Comparison of ENCODE assay signal across 9 cellular contexts in the genomic region with DNA sequence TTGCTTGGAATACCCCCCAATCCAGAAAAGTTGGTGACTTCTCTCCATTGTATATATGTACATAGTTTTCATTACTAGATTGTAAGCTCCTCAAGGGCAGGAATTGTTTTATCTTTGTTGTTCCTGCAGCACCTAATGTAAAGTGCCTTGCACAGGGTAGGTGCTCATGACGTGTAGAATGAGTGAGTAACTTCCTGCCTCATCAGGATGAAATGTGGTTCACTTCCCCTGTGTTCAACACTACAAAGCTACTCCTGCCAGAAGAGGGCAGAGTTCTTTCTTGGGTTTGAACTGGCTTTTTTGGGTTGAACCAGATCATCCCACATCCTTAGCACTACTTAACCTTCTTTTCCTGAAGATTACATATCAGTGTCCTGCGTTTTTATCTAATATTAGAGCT. TPM values are rescaled to one million over a fixed set of nuclear protein-coding genes. Genes with fewer than 3 reads are reported as not detected.
A peak's percentile ranks its signal among the peaks of the same experiment; 100 is the strongest.
DNase-seq lines count a peak whose midpoint lies in the region; ATAC-seq, FAIRE-seq and TF ChIP-seq lines count a peak whose summit lies in the region.
"Had no signal": no experiment of that assay in that cellular context is flagged by ENCODE, and none has a peak within 500 bp of the region (broad histone marks: within the 10 kb centered on the region; RNA-seq: fewer than 3 reads in every experiment).

No MANE protein-coding gene starts in this region.

- no peak overlapping the region for H2BK5ac ChIP-seq in mesenchymal stem cell (ENCODE audit: low read depth, low read length, poor library complexity, severe bottlenecking)

- no peak overlapping the region for H2BK15ac ChIP-seq in mesenchymal stem cell (ENCODE audit: low read depth, poor library complexity, severe bottlenecking)

- H3K4me3 Mint-ChIP-seq in activated CD4-positive, alpha-beta T cell treated with anti-CD3 and anti-CD28 coated beads for 36 hours = no peak overlapping the region
- no peak overlapping the region for H3K4me3 Mint-ChIP-seq in naive thymus-derived CD4-positive, alpha-beta T cell
- H3K4me3 Mint-ChIP-seq: B cell had no signal

- no peak overlapping the region for H3K18ac ChIP-seq in mesenchymal stem cell (ENCODE audit: low read depth in 1 of 2, low read length in 2 of 2)

- no TSS peak for BruUV-seq in GM12878 (replicated peaks; lab: Mats Ljungman, UMichigan)

- no peak overlapping the region for H2BK12ac ChIP-seq in mesenchymal stem cell (ENCODE audit: low read length in 2 of 2)

- H3K4me3 ChIP-seq in GM12878 (no peak overlapping the region), mesenchymal stem cell (ENCODE audit: insufficient read depth in 1 of 2, low read depth in 1 of 2, low read length in 2 of 2) (no peak overlapping the region)
- H3K4me3 ChIP-seq in naive thymus-derived CD4-positive, alpha-beta T cell (ENCODE audit: low read length) = no peak overlapping the region

- H3K36me3 ChIP-seq in GM12878 (ENCODE audit: control insufficient read depth in 2 of 2, insufficient read depth in 2 of 2, low read length in 1 of 2) (peaks cover 0 to 1% of the 10 kb centered on the region in 2 experiments; a peak in 1 of 4 replicates), mesenchymal stem cell (ENCODE audit: control insufficient read depth in 1 of 2, insufficient read depth in 2 of 2, low read depth in 1 of 2, low read length in 2 of 2) (peaks cover 11 to 44% of the 10 kb centered on the region in 2 experiments)
- peaks cover 0 to 18% (median 8%) of the 10 kb centered on the region in 3 experiments for H3K36me3 ChIP-seq in naive thymus-derived CD4-positive, alpha-beta T cell (ENCODE audit: control insufficient read depth in 2 of 3, insufficient read depth in 3 of 3, low read length in 3 of 3)

- H2AFZ ChIP-seq in GM12878 (ENCODE audit: control insufficient read depth, low read depth, low read length) (no peak overlapping the region), mesenchymal stem cell (ENCODE audit: low read depth, low read length) (no peak overlapping the region)

- H3K14ac ChIP-seq in mesenchymal stem cell (ENCODE audit: low read length in 2 of 2) = no peak overlapping the region

- DNase-seq in activated CD4-positive, alpha-beta T cell treated with anti-CD3 and anti-CD28 coated beads for 36 hours = peak; percentile 18
- DNase-seq in activated CD4-positive, alpha-beta T cell treated with anti-CD3 and anti-CD28 coated beads, Interleukin-2, amount 50 U/mL, for 4 hours = no peak
- DNase-seq in HT-29 (ENCODE audit: low spot score) (peak; percentile 10), GM12878 (ENCODE audit: low read depth, low spot score) (no peak), mesenchymal stem cell (no peak), NCI-H2107 (lab: John Stamatoyannopoulos, UW) (no peak), NCI-H1436 treated with DMSO at 0.1 percent for 48 hours (lab: John Stamatoyannopoulos, UW) (no peak)
- DNase-seq in naive thymus-derived CD4-positive, alpha-beta T cell = peak in 5 of 9 donors; percentile 5 to 27 (median 15)

- H3K4me1 Mint-ChIP-seq in activated CD4-positive, alpha-beta T cell treated with anti-CD3 and anti-CD28 coated beads for 36 hours = no peaks in the 10 kb centered on the region
- H3K4me1 Mint-ChIP-seq in naive thymus-derived CD4-positive, alpha-beta T cell = peaks cover 0 to 4% (median 2%) of the 10 kb centered on the region in 7 donors
- H3K4me1 Mint-ChIP-seq: B cell had no signal

- in situ Hi-C loops in GM12878 (cut with MboI) = no loop called here

- no peak overlapping the region for H3K27ac ChIP-seq in GM12878 (ENCODE audit: control insufficient read depth, insufficient read depth)
- no peak overlapping the region for H3K27ac ChIP-seq in naive thymus-derived CD4-positive, alpha-beta T cell (ENCODE audit: low read depth, low read length)
- no peak overlapping the region for H3K27ac ChIP-seq in mesenchymal stem cell (ENCODE audit: low read length, poor library complexity, severe bottlenecking)

- SMC1A ChIA-PET in GM12878 (lab: Charles Lee; ENCODE audit: uncharacterized antibody, unreplicated experiment) = interaction anchor here (0.6 to 1.0 kb wide), 2 partner anchors 9 to 68 kb away, joined by 3 to 4 read pairs; no protein-coding TSS in a partner anchor

- H3K27ac Mint-ChIP-seq in activated CD4-positive, alpha-beta T cell treated with anti-CD3 and anti-CD28 coated beads for 36 hours = no peak overlapping the region
- H3K27ac Mint-ChIP-seq in naive thymus-derived CD4-positive, alpha-beta T cell = peak overlapping the region in 1 of 9 donors; percentile 4
- H3K27ac Mint-ChIP-seq: B cell had no signal

- no peak overlapping the region for H3K4me2 ChIP-seq in GM12878 (ENCODE audit: control insufficient read depth, insufficient read depth)
- no peak overlapping the region for H3K4me2 ChIP-seq in mesenchymal stem cell (ENCODE audit: low read length, poor library complexity, severe bottlenecking)

- H3K23ac ChIP-seq in mesenchymal stem cell (ENCODE audit: low read length in 2 of 2) = no peak overlapping the region

- CTCF ChIA-PET in activated CD4-positive, alpha-beta T cell treated with anti-CD3 and anti-CD28 coated beads for 36 hours (lab: Charles Lee) = no interaction called here
- CTCF ChIA-PET in GM12878 (lab: Yijun Ruan, JAX) = interaction anchor here (2.1 kb wide), 1 partner anchor 12 kb away, joined by 5 read pairs; no protein-coding TSS in a partner anchor
- CTCF ChIA-PET in naive thymus-derived CD4-positive, alpha-beta T cell (lab: Charles Lee) = interaction anchor here (1.1 kb wide), 1 partner anchor 24 kb away, joined by 3 read pairs; a partner anchor contains a TSS

- no peak overlapping the region for H4K8ac ChIP-seq in mesenchymal stem cell (ENCODE audit: low read length)

- H3K9me3 Mint-ChIP-seq in activated CD4-positive, alpha-beta T cell treated with anti-CD3 and anti-CD28 coated beads for 36 hours (ENCODE audit: low read depth) = peaks cover 38% of the 10 kb centered on the region
- peaks cover 3 to 45% (median 29%) of the 10 kb centered on the region in 11 donors for H3K9me3 Mint-ChIP-seq in naive thymus-derived CD4-positive, alpha-beta T cell

- TF ChIP-seq CTCF in GM12878 (IDR thresholded peaks at IDR 0.05 in 2 of 3, conservative IDR thresholded peaks at IDR 0.05 in 1 of 3; ENCODE audit: control insufficient read depth in 2 of 3, extremely low read depth in 1 of 3, insufficient read depth in 1 of 3, low read depth in 3 of 3, low read length in 3 of 3) = 0 out of 6 replicates have a peak, but pooled peaks of 1 of the 3 experiments have one; percentile 9

- no peak overlapping the region for H2AK5ac ChIP-seq in mesenchymal stem cell (ENCODE audit: low read length, severe bottlenecking)

- H3K9me3 ChIP-seq in GM12878 (replicated peaks; ENCODE audit: control insufficient read depth, insufficient read depth, low read length) (no peaks in the 10 kb centered on the region; the same call in none of the 3 replicates), mesenchymal stem cell (ENCODE audit: control insufficient read depth, low read length) (peaks cover 30% of the 10 kb centered on the region)
- peaks cover 0 to 22% (median 7%) of the 10 kb centered on the region in 3 experiments for H3K9me3 ChIP-seq in naive thymus-derived CD4-positive, alpha-beta T cell (ENCODE audit: control insufficient read depth in 2 of 3, low read length in 3 of 3)

- intact Hi-C loops in activated CD4-positive, alpha-beta T cell treated with anti-CD3 and anti-CD28 coated beads for 36 hours (cut with DNase I, micrococcal nuclease) = loop anchor here in 1 of 2 experiments (1.0 kb wide), 1 partner anchor 106 kb away; no protein-coding TSS in a partner anchor
- intact Hi-C loops in GM12878 (cut with micrococcal nuclease; ENCODE audit: unreplicated experiment) = no loop called here
- intact Hi-C loops in naive thymus-derived CD4-positive, alpha-beta T cell (cut with micrococcal nuclease) = loop anchor here (1.0 kb wide), 1 partner anchor 106 kb away; no protein-coding TSS in a partner anchor

- no peak overlapping the region for H4K91ac ChIP-seq in mesenchymal stem cell (ENCODE audit: low read length)

- POLR2A ChIA-PET in activated CD4-positive, alpha-beta T cell treated with anti-CD3 and anti-CD28 coated beads for 36 hours (lab: Charles Lee) = interaction anchor here (0.5 kb wide), 1 partner anchor 45 kb away, joined by 4 read pairs; no protein-coding TSS in a partner anchor
- POLR2A ChIA-PET in GM12878 (lab: Charles Lee) = interaction anchor here (0.6 kb wide), 1 partner anchor 25 kb away, joined by 3 read pairs; a partner anchor contains a TSS
- POLR2A ChIA-PET in naive thymus-derived CD4-positive, alpha-beta T cell (lab: Charles Lee) = interaction anchor here (0.6 kb wide), 1 partner anchor 22 kb away, joined by 3 read pairs; no protein-coding TSS in a partner anchor

- peak; percentile 87 for ATAC-seq in activated CD4-positive, alpha-beta T cell treated with anti-CD3 and anti-CD28 coated beads for 36 hours
- no peak for ATAC-seq in GM12878
- peak; percentile 77 for ATAC-seq in naive thymus-derived CD4-positive, alpha-beta T cell

- peaks cover 34% of the 10 kb centered on the region for H3K36me3 Mint-ChIP-seq in activated CD4-positive, alpha-beta T cell treated with anti-CD3 and anti-CD28 coated beads for 36 hours (ENCODE audit: low read depth)
- H3K36me3 Mint-ChIP-seq in naive thymus-derived CD4-positive, alpha-beta T cell = peaks cover 15 to 52% (median 38%) of the 10 kb centered on the region in 5 donors

- RAD21 ChIA-PET in GM12878 (lab: Charles Lee; ENCODE audit: unreplicated experiment) = no interaction called here

- TF ChIP-seq EP300 in GM12878 (IDR thresholded peaks at IDR 0.05; ENCODE audit: borderline replicate concordance in 1 of 2, control insufficient read depth in 1 of 2, low read depth in 2 of 2, low read length in 2 of 2) = no peak

- H3K9ac ChIP-seq in GM12878 (ENCODE audit: control insufficient read depth, insufficient read depth, low read length) (no peak overlapping the region), mesenchymal stem cell (ENCODE audit: low read length) (no peak overlapping the region)

- FAIRE-seq in GM12878 (lab: Jason Lieb, UNC) = no peak

- H3K4ac ChIP-seq in mesenchymal stem cell (ENCODE audit: low read depth in 1 of 2, low read length in 2 of 2) = no peak overlapping the region

- no peaks in the 10 kb centered on the region for H3K4me1 ChIP-seq in GM12878 (ENCODE audit: control insufficient read depth, insufficient read depth, low read length)
- H3K4me1 ChIP-seq in naive thymus-derived CD4-positive, alpha-beta T cell (ENCODE audit: control insufficient read depth in 2 of 2, insufficient read depth in 2 of 2, low read length in 2 of 2) = no peaks in the 10 kb centered on the region
- no peaks in the 10 kb centered on the region for H3K4me1 ChIP-seq in mesenchymal stem cell (ENCODE audit: control insufficient read depth, insufficient read depth, low read depth, low read length)

- no peak overlapping the region for H2BK120ac ChIP-seq in mesenchymal stem cell (ENCODE audit: low read depth, low read length)

- no peaks in the 10 kb centered on the region for H4K20me1 ChIP-seq in GM12878 (ENCODE audit: control insufficient read depth, insufficient read depth)

- H3K79me2 ChIP-seq in GM12878 (ENCODE audit: control insufficient read depth, insufficient read depth, low read length) = no peaks in the 10 kb centered on the region

- H3K79me1 ChIP-seq in mesenchymal stem cell (replicated peaks; ENCODE audit: low read length, poor library complexity, severe bottlenecking) = peaks cover 15% of the 10 kb centered on the region

- H3K27me3 ChIP-seq in GM12878 (replicated peaks in 1 of 2; ENCODE audit: control insufficient read depth in 2 of 2, insufficient read depth in 2 of 2, low read length in 1 of 2) (no peaks in the 10 kb centered on the region), mesenchymal stem cell (ENCODE audit: control insufficient read depth in 1 of 2, insufficient read depth in 1 of 2, low read length in 2 of 2) (no peaks in the 10 kb centered on the region)
- no peaks in the 10 kb centered on the region for H3K27me3 ChIP-seq in naive thymus-derived CD4-positive, alpha-beta T cell (ENCODE audit: control insufficient read depth in 2 of 2, insufficient read depth in 2 of 2, low read length in 2 of 2)

- TF ChIP-seq RAD21 in GM12878 (IDR thresholded peaks at IDR 0.05; ENCODE audit: insufficient read depth, low read depth, low read length) = no peak

- H3K27me3 Mint-ChIP-seq in activated CD4-positive, alpha-beta T cell treated with anti-CD3 and anti-CD28 coated beads for 36 hours = peaks cover 3% of the 10 kb centered on the region
- H3K27me3 Mint-ChIP-seq in naive thymus-derived CD4-positive, alpha-beta T cell = peaks cover 0 to 9% (median 5%) of the 10 kb centered on the region in 5 donors

- no peak for TF ChIP-seq POLR2A in GM12878 (IDR thresholded peaks at IDR 0.05; ENCODE audit: low read depth, low read length)

- WGBS in GM12878 (ENCODE audit: insufficient coverage, insufficient replicate concordance, low lambda C conversion rate, missing lambda C conversion rate) = 32% methylated on average over 2 of the region's 2 CpGs
- WGBS in mesenchymal stem cell = 27% methylated on average over 2 of the region's 2 CpGs

RNA-seq across cellular contexts. Expression of a gene that starts 23.9 kb away (rescaled TPM):
- 10 to 100 TPM; 14.3 to 15.0 TPM for total RNA-seq in activated CD4-positive, alpha-beta T cell treated with anti-CD3 and anti-CD28 coated beads for 36 hours
- 24.5 and 26.3 TPM in 2 replicates for total RNA-seq in HT-29 (2014; rRNA removed; shearing (Covaris generic))
- total RNA-seq in GM12878 (2013; cell fraction: nucleolus; rRNA removed) = 14.9 and 16.1 TPM in 2 replicates
- 15.2 and 16.6 TPM in 2 replicates for total RNA-seq in GM12878 (2014; rRNA removed)
- total RNA-seq in GM12878 (2014; rRNA removed; fragmentation: Illumina TruSeq; extraction: Trizol) = 10.7 and 11.0 TPM in 2 replicates
- 15.9 and 18.9 TPM in 2 replicates for total RNA-seq in GM12878 (2021)
- polyA plus RNA-seq in GM12878 (2011; ENCODE audit: low read depth) = 5.4 TPM
- polyA plus RNA-seq in GM12878 (2011; rRNA removed) = 7.1 and 7.3 TPM in 2 replicates
- 4.8 and 5.8 TPM in 2 replicates for polyA plus RNA-seq in GM12878 (2011; cell fraction: cytosol; rRNA removed)
- 2.4 and 3.3 TPM in 2 replicates for polyA plus RNA-seq in GM12878 (2011; cell fraction: nucleus; rRNA removed)
- polyA plus RNA-seq in GM12878 (2012) = 7.6 and 8.0 TPM in 2 replicates
- polyA plus RNA-seq in GM12878 (2014; fragmentation: Illumina TruSeq; extraction: Trizol) = 14.3 and 15.7 TPM in 2 replicates
- polyA plus RNA-seq in GM12878 (2014; fragmentation: Nextera tagmentation; extraction: Ambion mirVana) = 1 to 10 TPM; 3.2 to 5.1 TPM
- 8.1 and 8.9 TPM in 2 replicates for polyA plus RNA-seq in GM12878 (2014; rRNA removed)
- 1 to 10 TPM; 7.3 to 7.5 TPM for polyA plus RNA-seq in GM12878 (2016; fragmentation: Nextera tagmentation; extraction: Ambion mirVana)
- polyA minus RNA-seq in GM12878 (2011; rRNA and poly(A)+ RNA removed) = 8.1 and 10.5 TPM in 2 replicates
- polyA minus RNA-seq in GM12878 (2011; cell fraction: cytosol; rRNA and poly(A)+ RNA removed) = 6.9 and 7.1 TPM in 2 replicates
- 6.0 and 12.9 TPM in 2 replicates for polyA minus RNA-seq in GM12878 (2011; cell fraction: nucleus; rRNA and poly(A)+ RNA removed)
- 10 to 100 TPM in 4 of 5 experiments, 1 to 10 TPM in 1; 9.9 to 16.7 (median 13.4) TPM for total RNA-seq in naive thymus-derived CD4-positive, alpha-beta T cell
- 1 to 10 TPM; 3.6 to 5.0 TPM for polyA plus RNA-seq in naive thymus-derived CD4-positive, alpha-beta T cell
- polyA plus RNA-seq in mesenchymal stem cell (2013, experiment 1 of 2) = 8.9 TPM
- polyA plus RNA-seq in mesenchymal stem cell (2013, experiment 2 of 2) = 8.5 TPM

RNA-seq across cellular contexts. Expression of a gene that starts 24.4 kb away (rescaled TPM):
- total RNA-seq in activated CD4-positive, alpha-beta T cell treated with anti-CD3 and anti-CD28 coated beads for 36 hours = 10 to 100 TPM; 20.9 to 21.0 TPM
- 15.1 and 19.2 TPM in 2 replicates for total RNA-seq in HT-29 (2014; rRNA removed; shearing (Covaris generic))
- 104 and 112 TPM in 2 replicates for total RNA-seq in GM12878 (2013; cell fraction: nucleolus; rRNA removed)
- total RNA-seq in GM12878 (2014; rRNA removed) (19.9 and 20.2 TPM in 2 replicates), GM12878 (2014; rRNA removed; fragmentation: Illumina TruSeq; extraction: Trizol) (20.9 and 21.2 TPM in 2 replicates), GM12878 (2021) (21.7 and 25.6 TPM in 2 replicates)
- polyA plus RNA-seq in GM12878 (2011; ENCODE audit: low read depth) = 7.5 TPM
- polyA plus RNA-seq in GM12878 (2011; rRNA removed) (30.3 and 30.8 TPM in 2 replicates), GM12878 (2014; fragmentation: Illumina TruSeq; extraction: Trizol) (22.8 and 23.2 TPM in 2 replicates), GM12878 (2014; fragmentation: Nextera tagmentation; extraction: Ambion mirVana) (10 to 100 TPM; 12.1 to 14.6 TPM), GM12878 (2014; rRNA removed) (21.1 and 23.7 TPM in 2 replicates), GM12878 (2016; fragmentation: Nextera tagmentation; extraction: Ambion mirVana) (10 to 100 TPM; 20.0 to 20.5 TPM)
- 22.1 and 23.4 TPM in 2 replicates for polyA plus RNA-seq in GM12878 (2011; cell fraction: cytosol; rRNA removed)
- 77.0 and 93.3 TPM in 2 replicates for polyA plus RNA-seq in GM12878 (2011; cell fraction: nucleus; rRNA removed)
- polyA plus RNA-seq in GM12878 (2012) = 10.6 and 14.9 TPM in 2 replicates
- 28.7 and 29.8 TPM in 2 replicates for polyA minus RNA-seq in GM12878 (2011; rRNA and poly(A)+ RNA removed)
- 8.6 and 10.5 TPM in 2 replicates for polyA minus RNA-seq in GM12878 (2011; cell fraction: cytosol; rRNA and poly(A)+ RNA removed)
- polyA minus RNA-seq in GM12878 (2011; cell fraction: nucleus; rRNA and poly(A)+ RNA removed) = 30.0 and 43.1 TPM in 2 replicates
- 10 to 100 TPM; 13.9 to 28.0 (median 18.7) TPM for total RNA-seq in naive thymus-derived CD4-positive, alpha-beta T cell
- polyA plus RNA-seq in naive thymus-derived CD4-positive, alpha-beta T cell = 10 to 100 TPM in 1 of 2 donors, 1 to 10 TPM in 1; 8.2 to 13.2 TPM
- polyA plus RNA-seq in mesenchymal stem cell (2013, experiment 1 of 2) = 8.4 TPM
- 8.3 TPM for polyA plus RNA-seq in mesenchymal stem cell (2013, experiment 2 of 2)

Comparison
In these comparisons a context has a peak if more than half of its experiments do, and no peak if none do; other contexts are left out.
1. DNase-seq: peak in activated CD4-positive, alpha-beta T cell treated with anti-CD3 and anti-CD28 coated beads for 36 hours (single experiment), HT-29 (single experiment) and naive thymus-derived CD4-positive, alpha-beta T cell (5 of 9); none in activated CD4-positive, alpha-beta T cell treated with anti-CD3 and anti-CD28 coated beads, Interleukin-2, amount 50 U/mL, for 4 hours (0 of 2), GM12878 (single experiment), mesenchymal stem cell (single experiment), NCI-H2107 (single experiment) and NCI-H1436 treated with DMSO at 0.1 percent for 48 hours (single experiment).